ENCODE assay signal across 26 cellular contexts in genomic region chr10:129055225-129055624, GRCh38.
"Had no signal": no experiment of that assay in that cellular context is flagged by ENCODE, and none has a peak within 500 bp of the region (broad histone marks: within the 10 kb centered on the region; RNA-seq: fewer than 3 reads in every experiment).

No MANE protein-coding gene starts in this region.

- H3K9me3 Mint-ChIP-seq: naive thymus-derived CD4-positive, alpha-beta T cell; natural killer cell treated with Interleukin-12 subunit alpha and Interleukin-12 subunit beta and Interleukin-15 and Interleukin-18, amount 100 ng/mL, for 72 hours; stimulated activated naive B cell treated with anti-CD40 and anti-IgM and Interleukin-4, amounts not matched to agents 10 μg/mL and 1 μg/mL and 100 μg/mL, for 72 hours had no signal

- H3K9ac ChIP-seq: parathyroid adenoma had no signal

- H3K9me3 ChIP-seq: left ventricle myocardium inferior, mucosa of descending colon, neutrophil, psoas muscle, right lobe of liver, stomach, testis, thyroid gland, transverse colon, upper lobe of left lung, vagina had no signal

- H3K79me2 ChIP-seq: hepatocyte, parathyroid adenoma had no signal

- H3K4me3 ChIP-seq: hepatocyte, left ventricle myocardium inferior, lung, mucosa of descending colon, psoas muscle, right lobe of liver, skin epidermis, stomach, testis, thyroid gland, transverse colon, upper lobe of left lung, vagina had no signal

- H2AFZ ChIP-seq: hepatocyte, parathyroid adenoma had no signal

- DNase-seq: left ventricle myocardium inferior; midbrain; mucosa of descending colon; naive thymus-derived CD4-positive, alpha-beta T cell; occipital lobe; psoas muscle; right lobe of liver; stimulated activated CD4-positive, alpha-beta T cell treated with anti-CD3 and anti-CD28 coated beads, Interleukin-12 subunit alpha, Interleukin-12 subunit beta, amount 100 ng/mL, for 4 hours; stimulated activated CD4-positive, alpha-beta T cell treated with anti-CD3 and anti-CD28 coated beads, Interleukin-15, amount 100 ng/mL, for 24 hours; stimulated activated CD4-positive, alpha-beta T cell treated with anti-CD3 and anti-CD28 coated beads, Interleukin-2, amount 100 ng/mL, for 24 hours; stimulated activated CD4-positive, alpha-beta T cell treated with anti-CD3 and anti-CD28 coated beads, Interleukin-4, amount 100 ng/mL, for 1 hour; stimulated activated naive B cell treated with anti-CD40 and anti-IgM and Interleukin-4, amounts not matched to agents 10 μg/mL and 1 μg/mL and 100 μg/mL, for 72 hours; stimulated activated naive CD8-positive, alpha-beta T cell treated with anti-CD3 and anti-CD28 coated beads, Interleukin-15, Interleukin-2, amounts not matched to agents 100 U/mL and 50 U/mL, for 24 hours; stomach; testis; thyroid gland; transverse colon had no signal

- H3K4me3 Mint-ChIP-seq: memory B cell; naive thymus-derived CD4-positive, alpha-beta T cell; natural killer cell treated with Interleukin-12 subunit alpha and Interleukin-12 subunit beta and Interleukin-15 and Interleukin-18, amount 100 ng/mL, for 72 hours; stimulated activated naive B cell treated with anti-CD40 and anti-IgM and Interleukin-4, amounts not matched to agents 10 μg/mL and 1 μg/mL and 100 μg/mL, for 72 hours had no signal

- H3K4me2 ChIP-seq: hepatocyte had no signal

- H3K4me1 ChIP-seq: left ventricle myocardium inferior, parathyroid adenoma, psoas muscle, right lobe of liver, stomach, testis, thyroid gland, transverse colon, upper lobe of left lung, vagina had no signal

- H3K27ac Mint-ChIP-seq: memory B cell; naive thymus-derived CD4-positive, alpha-beta T cell; natural killer cell treated with Interleukin-12 subunit alpha and Interleukin-12 subunit beta and Interleukin-15 and Interleukin-18, amount 100 ng/mL, for 72 hours; stimulated activated naive B cell treated with anti-CD40 and anti-IgM and Interleukin-4, amounts not matched to agents 10 μg/mL and 1 μg/mL and 100 μg/mL, for 72 hours had no signal

- H3K27me3 Mint-ChIP-seq: stimulated activated naive B cell treated with anti-CD40 and anti-IgM and Interleukin-4, amounts not matched to agents 10 μg/mL and 1 μg/mL and 100 μg/mL, for 72 hours had no signal

- ATAC-seq: mucosa of descending colon; naive thymus-derived CD4-positive, alpha-beta T cell; natural killer cell treated with Interleukin-12 subunit alpha and Interleukin-12 subunit beta and Interleukin-15 and Interleukin-18, amount 100 ng/mL, for 72 hours; psoas muscle; right lobe of liver; stimulated activated naive CD8-positive, alpha-beta T cell treated with anti-CD3 and anti-CD28 coated beads, Interleukin-15, Interleukin-2, amounts not matched to agents 100 U/mL and 50 U/mL, for 24 hours had no signal

- H3K36me3 ChIP-seq: left ventricle myocardium inferior, neutrophil, right lobe of liver, stomach, thyroid gland, transverse colon, upper lobe of left lung, vagina had no signal

- H3K36me3 Mint-ChIP-seq: memory B cell; naive thymus-derived CD4-positive, alpha-beta T cell; natural killer cell treated with Interleukin-12 subunit alpha and Interleukin-12 subunit beta and Interleukin-15 and Interleukin-18, amount 100 ng/mL, for 72 hours; stimulated activated naive B cell treated with anti-CD40 and anti-IgM and Interleukin-4, amounts not matched to agents 10 μg/mL and 1 μg/mL and 100 μg/mL, for 72 hours had no signal

- H3K27me3 ChIP-seq: hepatocyte, right lobe of liver, stomach, testis, thyroid gland, transverse colon, upper lobe of left lung, vagina had no signal

- H3K27ac ChIP-seq: hepatocyte, left ventricle myocardium inferior, neutrophil, parathyroid adenoma, psoas muscle, right lobe of liver, skin epidermis, stomach, testis, thyroid gland, transverse colon, upper lobe of left lung, vagina had no signal
